22 cellular contexts compared by ENCODE assay signal in the genomic region with DNA sequence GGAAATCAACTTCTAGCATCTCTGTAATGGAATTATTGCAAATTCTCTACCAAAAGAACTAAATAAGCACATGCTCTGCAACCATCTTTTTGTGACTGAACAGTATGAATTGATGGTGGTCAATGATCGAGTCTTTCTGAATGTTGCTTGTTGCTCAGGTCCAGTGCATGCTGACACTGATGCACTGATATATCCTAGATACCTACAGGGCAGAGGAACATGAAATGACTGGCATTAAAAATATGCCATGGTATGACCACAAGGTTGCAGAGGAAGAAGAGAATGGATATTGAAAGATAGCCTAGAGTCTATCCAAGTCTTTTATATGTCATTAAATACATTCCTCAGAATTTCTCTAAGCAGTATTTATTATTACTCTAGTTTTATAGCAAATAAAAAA.
"Had no signal": no experiment of that assay in that cellular context is flagged by ENCODE, and none has a peak within 500 bp of the region (broad histone marks: within the 10 kb centered on the region; RNA-seq: fewer than 3 reads in every experiment).

No MANE protein-coding gene starts in this region.

- H3K9me3 ChIP-seq: colonic mucosa, neutrophil, pancreas, psoas muscle, right atrium auricular region, thyroid gland had no signal

- H3K27ac ChIP-seq: colonic mucosa, dorsolateral prefrontal cortex, neutrophil, pancreas, psoas muscle, right atrium auricular region, thyroid gland had no signal

- H3K36me3 Mint-ChIP-seq: activated naive CD8-positive, alpha-beta T cell treated with anti-CD3 and anti-CD28 coated beads for 36 hours; natural killer cell treated with Interleukin-12 subunit alpha and Interleukin-12 subunit beta and Interleukin-15 and Interleukin-18, amount 100 ng/mL, for 72 hours; T-cell; WTC11 had no signal

- H3K27me3 Mint-ChIP-seq: activated naive CD8-positive, alpha-beta T cell treated with anti-CD3 and anti-CD28 coated beads for 36 hours; activated T-cell treated with anti-CD3 and anti-CD28 coated beads, Interleukin-2, amount 50 U/mL, for 24 hours; effector memory CD8-positive, alpha-beta T cell; natural killer cell treated with Interleukin-12 subunit alpha and Interleukin-12 subunit beta and Interleukin-15 and Interleukin-18, amount 100 ng/mL, for 72 hours; T-cell had no signal

- H3K36me3 ChIP-seq: colonic mucosa, neutrophil, pancreas, right atrium auricular region, thyroid gland had no signal

- H3K4me3 Mint-ChIP-seq: activated naive CD8-positive, alpha-beta T cell treated with anti-CD3 and anti-CD28 coated beads for 36 hours; activated T-cell treated with anti-CD3 and anti-CD28 coated beads, Interleukin-2, amount 50 U/mL, for 24 hours; effector memory CD8-positive, alpha-beta T cell; natural killer cell treated with Interleukin-12 subunit alpha and Interleukin-12 subunit beta and Interleukin-15 and Interleukin-18, amount 100 ng/mL, for 72 hours; T-cell; T-helper 2 cell treated with Interferon-gamma antibody and Interleukin-4, amounts not matched to agents 5 μg/mL and 100 μg/mL, for 36 hours; WTC11 had no signal

- H3K4me1 ChIP-seq: colonic mucosa, pancreas, psoas muscle, right atrium auricular region, thyroid gland had no signal

- DNase-seq: activated CD8-positive, alpha-beta memory T cell treated with anti-CD3 and anti-CD28 coated beads for 24 hours; activated CD8-positive, alpha-beta memory T cell treated with anti-CD3 and anti-CD28 coated beads, Interleukin-2, amount 50 U/mL, for 4 hours; activated naive CD4-positive, alpha-beta T cell treated with Interleukin-2 at 50 U/mL for 16 hours; activated naive CD8-positive, alpha-beta T cell treated with anti-CD3 and anti-CD28 coated beads for 36 hours; activated T-cell treated with anti-CD3 and anti-CD28 coated beads, Interleukin-2, amount 50 U/mL, for 24 hours; colonic mucosa; dorsolateral prefrontal cortex; effector memory CD8-positive, alpha-beta T cell; left ventricle myocardium superior; midbrain; pancreas; psoas muscle; stimulated activated CD4-positive, alpha-beta T cell treated with anti-CD3 and anti-CD28 coated beads, Interleukin-12 subunit alpha, Interleukin-12 subunit beta, amount 100 ng/mL, for 4 hours; stimulated activated CD4-positive, alpha-beta T cell treated with anti-CD3 and anti-CD28 coated beads, Interleukin-4, amount 100 ng/mL, for 4 hours; stimulated activated naive CD8-positive, alpha-beta T cell treated with anti-CD3 and anti-CD28 coated beads, Interleukin-15, Interleukin-2, amounts not matched to agents 100 U/mL and 50 U/mL, for 24 hours; T-cell; thyroid gland had no signal

- H3K27ac Mint-ChIP-seq: activated naive CD8-positive, alpha-beta T cell treated with anti-CD3 and anti-CD28 coated beads for 36 hours; activated T-cell treated with anti-CD3 and anti-CD28 coated beads, Interleukin-2, amount 50 U/mL, for 24 hours; effector memory CD8-positive, alpha-beta T cell; natural killer cell treated with Interleukin-12 subunit alpha and Interleukin-12 subunit beta and Interleukin-15 and Interleukin-18, amount 100 ng/mL, for 72 hours; T-cell; T-helper 2 cell treated with Interferon-gamma antibody and Interleukin-4, amounts not matched to agents 5 μg/mL and 100 μg/mL, for 36 hours; WTC11 had no signal

- H3K4me1 Mint-ChIP-seq: activated naive CD8-positive, alpha-beta T cell treated with anti-CD3 and anti-CD28 coated beads for 36 hours; T-cell had no signal

- H3K4me3 ChIP-seq: colonic mucosa, dorsolateral prefrontal cortex, pancreas, psoas muscle, right atrium auricular region, thyroid gland had no signal

- H3K27me3 ChIP-seq: colonic mucosa, neutrophil, pancreas, right atrium auricular region, thyroid gland had no signal
